ENCODE assay signal across 1 cellular context in the genomic region with DNA sequence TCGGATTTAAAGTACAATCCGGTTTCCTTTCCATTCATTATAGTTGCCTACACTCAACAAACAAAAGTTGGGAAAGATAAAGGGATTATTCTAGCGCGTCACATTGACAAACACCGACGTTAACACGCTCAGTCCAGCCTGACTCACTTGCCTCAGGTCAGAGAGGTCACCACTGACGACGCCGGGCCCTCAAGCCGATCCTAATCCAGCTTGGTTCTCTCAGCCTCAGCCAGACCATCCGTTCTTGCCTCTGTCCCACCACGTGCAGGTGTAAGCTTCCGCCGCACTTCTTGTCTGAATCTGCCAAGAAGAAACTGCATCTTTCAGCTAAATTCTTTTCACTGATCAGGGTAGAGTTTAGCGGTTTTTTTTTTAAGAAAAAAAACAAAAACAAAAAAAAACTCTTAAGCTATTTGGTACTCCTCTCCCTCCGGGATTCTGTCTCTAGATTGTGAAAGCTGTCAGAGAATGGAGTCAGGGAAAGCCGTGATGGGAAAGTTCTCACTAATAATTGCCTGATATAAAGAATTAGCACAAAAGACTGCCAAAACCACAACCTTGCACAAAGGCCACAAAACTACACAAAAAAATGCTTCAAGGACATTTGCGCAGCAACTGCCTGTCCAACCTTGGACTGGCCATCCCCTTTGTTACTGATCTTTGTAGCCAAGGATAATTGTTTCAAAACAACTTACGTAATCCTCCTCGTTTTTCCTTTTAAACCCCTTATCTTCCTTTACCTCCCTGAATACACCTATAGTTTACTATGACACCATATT.
TF ChIP-seq lines count a peak whose summit lies in the region.

No MANE protein-coding gene starts in this region.

TF ChIP-seq in K562, 482 proteins besides CTCF, POLR2A, EP300 and RAD21 (continued from another document and continues in another):
- TF ChIP-seq, protein P1, sequence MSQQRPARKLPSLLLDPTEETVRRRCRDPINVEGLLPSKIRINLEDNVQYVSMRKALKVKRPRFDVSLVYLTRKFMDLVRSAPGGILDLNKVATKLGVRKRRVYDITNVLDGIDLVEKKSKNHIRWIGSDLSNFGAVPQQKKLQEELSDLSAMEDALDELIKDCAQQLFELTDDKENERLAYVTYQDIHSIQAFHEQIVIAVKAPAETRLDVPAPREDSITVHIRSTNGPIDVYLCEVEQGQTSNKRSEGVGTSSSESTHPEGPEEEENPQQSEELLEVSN (IDR thresholded peaks at IDR 0.05; ENCODE audit: borderline replicate concordance in 1 of 2, extremely low read depth in 1 of 2, insufficient read depth in 1 of 2, insufficient read length in 1 of 2, low read depth in 1 of 2, low read length in 1 of 2, poor library complexity in 1 of 2, severe bottlenecking in 1 of 2): peak in 1 of 2 experiments; percentile 80
- TF ChIP-seq MTA3 (IDR thresholded peaks at IDR 0.05; ENCODE audit: borderline replicate concordance) (peak; percentile 3), DDX20 (tag; IDR thresholded peaks at IDR 0.05; ENCODE audit: low read depth) (no peak), ZNF232 (CRISPR knock-in tag; IDR thresholded peaks at IDR 0.05) (no peak), BRD9 (IDR thresholded peaks at IDR 0.05; ENCODE audit: low read depth, partially characterized antibody) (peak; percentile 30), CBX3 (IDR thresholded peaks at IDR 0.05; ENCODE audit: borderline replicate concordance in 1 of 2, low read length in 2 of 2) (peak in 1 of 2 experiments; percentile 55; a peak in 1 of 3 replicates), XRCC5 (IDR thresholded peaks at IDR 0.05; ENCODE audit: low read depth, low read length) (peak; percentile 62; the same call in 1 of the 2 replicates), FOXA3 (CRISPR knock-in tag; conservative IDR thresholded peaks at IDR 0.05 in 1 of 2, IDR thresholded peaks at IDR 0.05 in 1 of 2) (0 out of 4 replicates have a peak, but pooled peaks of 1 of the 2 experiments have one; percentile 32), TAF1 (IDR thresholded peaks at IDR 0.05; ENCODE audit: control insufficient read depth, extremely low read depth, insufficient read depth, low read length, severe bottlenecking) (peak; percentile 45), ZFP36 (IDR thresholded peaks at IDR 0.05; ENCODE audit: low read depth, low read length, partially characterized antibody) (peak; percentile 23), ETV5 (CRISPR knock-in tag; IDR thresholded peaks at IDR 0.05; ENCODE audit: low read depth) (no peak), ZNF197 (CRISPR knock-in tag; IDR thresholded peaks at IDR 0.05; ENCODE audit: low read depth) (no peak), JUND (IDR thresholded peaks at IDR 0.05; ENCODE audit: borderline replicate concordance, low read depth, low read length) (peak; percentile 88), JUND (tag; IDR thresholded peaks at IDR 0.05; ENCODE audit: borderline replicate concordance, low read depth, low read length) (peak; percentile 67; the same call in 1 of the 3 replicates), L3MBTL2 (IDR thresholded peaks at IDR 0.05) (peak; percentile 42; the same call in 1 of the 2 replicates), E2F3 (CRISPR knock-in tag; IDR thresholded peaks at IDR 0.05) (no peak), BHLHE40 (IDR thresholded peaks at IDR 0.05; ENCODE audit: low read length) (peak; percentile 23; the same call in 1 of the 2 replicates), NCOR1 (IDR thresholded peaks at IDR 0.05) (peak; percentile 48), ARID1B (IDR thresholded peaks at IDR 0.05) (peak; percentile 71; the same call in 1 of the 2 replicates), ZNF644 (tag; IDR thresholded peaks at IDR 0.05; ENCODE audit: low read depth) (peak; percentile 51; the same call in 1 of the 2 replicates), MEIS2 (IDR thresholded peaks at IDR 0.05; ENCODE audit: partially characterized antibody) (peak; percentile 72), C11orf30 (IDR thresholded peaks at IDR 0.05; ENCODE audit: low read depth) (no peak), PPARD (CRISPR knock-in tag; IDR thresholded peaks at IDR 0.05) (no peak), MBD2 (IDR thresholded peaks at IDR 0.05; ENCODE audit: borderline replicate concordance, low read depth) (peak; percentile 35; the same call in 1 of the 2 replicates), MYC (IDR thresholded peaks at IDR 0.05; ENCODE audit: low read depth, low read length) (peak; percentile 53), MYC (CRISPR knock-in tag; IDR thresholded peaks at IDR 0.05; ENCODE audit: borderline replicate concordance, low read depth) (no peak), KAT7 (CRISPR knock-in tag; IDR thresholded peaks at IDR 0.05; ENCODE audit: borderline replicate concordance) (no peak), POLR2AphosphoS5 (IDR thresholded peaks at IDR 0.05; ENCODE audit: control insufficient read depth, insufficient read depth, low read depth, low read length) (peak; percentile 21; the same call in 1 of the 2 replicates), TEAD4 (IDR thresholded peaks at IDR 0.05; ENCODE audit: low read length) (0 out of 2 replicates have a peak, but pooled peaks have one; percentile 21), TEAD4 (CRISPR knock-in tag; IDR thresholded peaks at IDR 0.05; ENCODE audit: borderline replicate concordance) (no peak), LEF1 (IDR thresholded peaks at IDR 0.05) (peak; percentile 73)
- TF ChIP-seq, protein P2, sequence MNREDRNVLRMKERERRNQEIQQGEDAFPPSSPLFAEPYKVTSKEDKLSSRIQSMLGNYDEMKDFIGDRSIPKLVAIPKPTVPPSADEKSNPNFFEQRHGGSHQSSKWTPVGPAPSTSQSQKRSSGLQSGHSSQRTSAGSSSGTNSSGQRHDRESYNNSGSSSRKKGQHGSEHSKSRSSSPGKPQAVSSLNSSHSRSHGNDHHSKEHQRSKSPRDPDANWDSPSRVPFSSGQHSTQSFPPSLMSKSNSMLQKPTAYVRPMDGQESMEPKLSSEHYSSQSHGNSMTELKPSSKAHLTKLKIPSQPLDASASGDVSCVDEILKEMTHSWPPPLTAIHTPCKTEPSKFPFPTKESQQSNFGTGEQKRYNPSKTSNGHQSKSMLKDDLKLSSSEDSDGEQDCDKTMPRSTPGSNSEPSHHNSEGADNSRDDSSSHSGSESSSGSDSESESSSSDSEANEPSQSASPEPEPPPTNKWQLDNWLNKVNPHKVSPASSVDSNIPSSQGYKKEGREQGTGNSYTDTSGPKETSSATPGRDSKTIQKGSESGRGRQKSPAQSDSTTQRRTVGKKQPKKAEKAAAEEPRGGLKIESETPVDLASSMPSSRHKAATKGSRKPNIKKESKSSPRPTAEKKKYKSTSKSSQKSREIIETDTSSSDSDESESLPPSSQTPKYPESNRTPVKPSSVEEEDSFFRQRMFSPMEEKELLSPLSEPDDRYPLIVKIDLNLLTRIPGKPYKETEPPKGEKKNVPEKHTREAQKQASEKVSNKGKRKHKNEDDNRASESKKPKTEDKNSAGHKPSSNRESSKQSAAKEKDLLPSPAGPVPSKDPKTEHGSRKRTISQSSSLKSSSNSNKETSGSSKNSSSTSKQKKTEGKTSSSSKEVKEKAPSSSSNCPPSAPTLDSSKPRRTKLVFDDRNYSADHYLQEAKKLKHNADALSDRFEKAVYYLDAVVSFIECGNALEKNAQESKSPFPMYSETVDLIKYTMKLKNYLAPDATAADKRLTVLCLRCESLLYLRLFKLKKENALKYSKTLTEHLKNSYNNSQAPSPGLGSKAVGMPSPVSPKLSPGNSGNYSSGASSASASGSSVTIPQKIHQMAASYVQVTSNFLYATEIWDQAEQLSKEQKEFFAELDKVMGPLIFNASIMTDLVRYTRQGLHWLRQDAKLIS (CRISPR knock-in tag; IDR thresholded peaks at IDR 0.05): no peak
- TF ChIP-seq, protein P3, sequence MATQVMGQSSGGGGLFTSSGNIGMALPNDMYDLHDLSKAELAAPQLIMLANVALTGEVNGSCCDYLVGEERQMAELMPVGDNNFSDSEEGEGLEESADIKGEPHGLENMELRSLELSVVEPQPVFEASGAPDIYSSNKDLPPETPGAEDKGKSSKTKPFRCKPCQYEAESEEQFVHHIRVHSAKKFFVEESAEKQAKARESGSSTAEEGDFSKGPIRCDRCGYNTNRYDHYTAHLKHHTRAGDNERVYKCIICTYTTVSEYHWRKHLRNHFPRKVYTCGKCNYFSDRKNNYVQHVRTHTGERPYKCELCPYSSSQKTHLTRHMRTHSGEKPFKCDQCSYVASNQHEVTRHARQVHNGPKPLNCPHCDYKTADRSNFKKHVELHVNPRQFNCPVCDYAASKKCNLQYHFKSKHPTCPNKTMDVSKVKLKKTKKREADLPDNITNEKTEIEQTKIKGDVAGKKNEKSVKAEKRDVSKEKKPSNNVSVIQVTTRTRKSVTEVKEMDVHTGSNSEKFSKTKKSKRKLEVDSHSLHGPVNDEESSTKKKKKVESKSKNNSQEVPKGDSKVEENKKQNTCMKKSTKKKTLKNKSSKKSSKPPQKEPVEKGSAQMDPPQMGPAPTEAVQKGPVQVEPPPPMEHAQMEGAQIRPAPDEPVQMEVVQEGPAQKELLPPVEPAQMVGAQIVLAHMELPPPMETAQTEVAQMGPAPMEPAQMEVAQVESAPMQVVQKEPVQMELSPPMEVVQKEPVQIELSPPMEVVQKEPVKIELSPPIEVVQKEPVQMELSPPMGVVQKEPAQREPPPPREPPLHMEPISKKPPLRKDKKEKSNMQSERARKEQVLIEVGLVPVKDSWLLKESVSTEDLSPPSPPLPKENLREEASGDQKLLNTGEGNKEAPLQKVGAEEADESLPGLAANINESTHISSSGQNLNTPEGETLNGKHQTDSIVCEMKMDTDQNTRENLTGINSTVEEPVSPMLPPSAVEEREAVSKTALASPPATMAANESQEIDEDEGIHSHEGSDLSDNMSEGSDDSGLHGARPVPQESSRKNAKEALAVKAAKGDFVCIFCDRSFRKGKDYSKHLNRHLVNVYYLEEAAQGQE (CRISPR knock-in tag; IDR thresholded peaks at IDR 0.05; ENCODE audit: low read depth): 0 out of 2 replicates have a peak, but pooled peaks have one; percentile 9
- TF ChIP-seq, protein P4, sequence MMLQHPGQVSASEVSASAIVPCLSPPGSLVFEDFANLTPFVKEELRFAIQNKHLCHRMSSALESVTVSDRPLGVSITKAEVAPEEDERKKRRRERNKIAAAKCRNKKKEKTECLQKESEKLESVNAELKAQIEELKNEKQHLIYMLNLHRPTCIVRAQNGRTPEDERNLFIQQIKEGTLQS (IDR thresholded peaks at IDR 0.05): peak; percentile 69; the same call in 1 of the 2 replicates
- TF ChIP-seq, protein P4 (CRISPR knock-in tag; conservative IDR thresholded peaks at IDR 0.05): no peak
- TF ChIP-seq, protein P5, sequence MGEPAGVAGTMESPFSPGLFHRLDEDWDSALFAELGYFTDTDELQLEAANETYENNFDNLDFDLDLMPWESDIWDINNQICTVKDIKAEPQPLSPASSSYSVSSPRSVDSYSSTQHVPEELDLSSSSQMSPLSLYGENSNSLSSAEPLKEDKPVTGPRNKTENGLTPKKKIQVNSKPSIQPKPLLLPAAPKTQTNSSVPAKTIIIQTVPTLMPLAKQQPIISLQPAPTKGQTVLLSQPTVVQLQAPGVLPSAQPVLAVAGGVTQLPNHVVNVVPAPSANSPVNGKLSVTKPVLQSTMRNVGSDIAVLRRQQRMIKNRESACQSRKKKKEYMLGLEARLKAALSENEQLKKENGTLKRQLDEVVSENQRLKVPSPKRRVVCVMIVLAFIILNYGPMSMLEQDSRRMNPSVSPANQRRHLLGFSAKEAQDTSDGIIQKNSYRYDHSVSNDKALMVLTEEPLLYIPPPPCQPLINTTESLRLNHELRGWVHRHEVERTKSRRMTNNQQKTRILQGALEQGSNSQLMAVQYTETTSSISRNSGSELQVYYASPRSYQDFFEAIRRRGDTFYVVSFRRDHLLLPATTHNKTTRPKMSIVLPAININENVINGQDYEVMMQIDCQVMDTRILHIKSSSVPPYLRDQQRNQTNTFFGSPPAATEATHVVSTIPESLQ (CRISPR knock-in tag; IDR thresholded peaks at IDR 0.05): no peak
